Comparison of ENCODE assay signal across 18 cellular contexts in the genomic region with DNA sequence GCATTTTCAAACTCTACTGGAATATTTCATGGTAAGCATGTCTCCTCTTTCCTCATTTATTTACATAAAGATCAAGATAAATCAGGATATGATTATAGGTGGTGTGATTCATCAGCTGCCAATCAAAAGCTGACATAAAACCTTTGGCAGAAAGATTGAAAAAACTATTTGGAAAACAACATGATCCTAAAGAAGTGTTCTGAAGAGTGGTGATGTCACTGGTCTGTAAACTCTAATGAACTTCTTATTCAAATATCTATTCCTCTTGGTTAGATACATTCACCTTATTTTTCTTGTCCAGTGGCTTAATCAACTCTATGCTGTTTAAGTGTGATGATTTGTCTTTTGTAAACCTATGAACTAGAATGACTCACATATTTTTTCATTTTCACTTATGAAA.
DNase-seq lines count a peak whose midpoint lies in the region; ATAC-seq, FAIRE-seq and TF ChIP-seq lines count a peak whose summit lies in the region.
"Had no signal": no experiment of that assay in that cellular context is flagged by ENCODE, and none has a peak within 500 bp of the region (broad histone marks: within the 10 kb centered on the region; RNA-seq: fewer than 3 reads in every experiment).

No MANE protein-coding gene starts in this region.

- CTCF ChIA-PET in HEK293T (lab: Yijun Ruan, JAX), result no interaction called here

- intact Hi-C loops in activated CD4-positive, alpha-beta T cell treated with anti-CD3 and anti-CD28 coated beads, Interleukin-2, amount 10 ng/mL, durations not matched to agents 24 days and 14 days (cut with micrococcal nuclease), result no loop called here

- no peaks in the 10 kb centered on the region for H3K79me2 ChIP-seq in astrocyte (ENCODE audit: insufficient read depth, low read length)

- H3K9me3 Mint-ChIP-seq in astrocyte (ENCODE audit: unreplicated experiment) (peaks cover 3% of the 10 kb centered on the region), neural crest cell (peaks cover 10% of the 10 kb centered on the region)
- H3K9me3 Mint-ChIP-seq in activated CD4-positive, alpha-beta T cell treated with anti-CD3 and anti-CD28 coated beads, Interleukin-2, amount 10 ng/mL, durations not matched to agents 24 days and 14 days, result no peaks in the 10 kb centered on the region
- H3K9me3 Mint-ChIP-seq: CD8-positive, alpha-beta T cell had no signal

- H3K36me3 Mint-ChIP-seq in astrocyte (ENCODE audit: low read depth, unreplicated experiment), result no peaks in the 10 kb centered on the region
- H3K36me3 Mint-ChIP-seq in neural crest cell (ENCODE audit: low read depth), result peaks cover 12% of the 10 kb centered on the region
- no peaks in the 10 kb centered on the region for H3K36me3 Mint-ChIP-seq in activated CD4-positive, alpha-beta T cell treated with anti-CD3 and anti-CD28 coated beads, Interleukin-2, amount 10 ng/mL, durations not matched to agents 24 days and 14 days (ENCODE audit: low read depth)
- H3K36me3 Mint-ChIP-seq: CD8-positive, alpha-beta T cell had no signal

- H3K27me3 Mint-ChIP-seq in astrocyte (ENCODE audit: low read depth, unreplicated experiment) (no peaks in the 10 kb centered on the region), neural crest cell (ENCODE audit: low read depth) (no peaks in the 10 kb centered on the region)
- peaks cover 3% of the 10 kb centered on the region for H3K27me3 Mint-ChIP-seq in activated CD4-positive, alpha-beta T cell treated with anti-CD3 and anti-CD28 coated beads, Interleukin-2, amount 10 ng/mL, durations not matched to agents 24 days and 14 days

- ATAC-seq in HG03457 (IDR thresholded peaks at IDR 0.05; ENCODE audit: unreplicated experiment), result no peak
- no peak for ATAC-seq in GM18858 (IDR thresholded peaks at IDR 0.05; ENCODE audit: unreplicated experiment)
- ATAC-seq: A549; CD8-positive, alpha-beta T cell; GM12878 had no signal

- H4K20me1 ChIP-seq in astrocyte (ENCODE audit: insufficient read depth, low read length), result no peaks in the 10 kb centered on the region

- H3K4me1 Mint-ChIP-seq in astrocyte (ENCODE audit: low read depth, unreplicated experiment), result no peaks in the 10 kb centered on the region
- peaks cover 27% of the 10 kb centered on the region for H3K4me1 Mint-ChIP-seq in neural crest cell
- H3K4me1 Mint-ChIP-seq in activated CD4-positive, alpha-beta T cell treated with anti-CD3 and anti-CD28 coated beads, Interleukin-2, amount 10 ng/mL, durations not matched to agents 24 days and 14 days, result no peaks in the 10 kb centered on the region

- no peaks in the 10 kb centered on the region for H3K27me3 ChIP-seq in astrocyte (ENCODE audit: insufficient read depth, low read length)

- no peak for TF ChIP-seq CTCF in astrocyte (IDR thresholded peaks at IDR 0.05; ENCODE audit: insufficient read depth, low read depth, low read length)
- no peak for TF ChIP-seq CTCF in neural crest cell (conservative IDR thresholded peaks at IDR 0.05)

- H3K27ac Mint-ChIP-seq in astrocyte (ENCODE audit: unreplicated experiment), result no peak overlapping the region
- H3K27ac Mint-ChIP-seq in neural crest cell (ENCODE audit: unreplicated experiment), result peak overlapping the region; percentile 27
- no peak overlapping the region for H3K27ac Mint-ChIP-seq in activated CD4-positive, alpha-beta T cell treated with anti-CD3 and anti-CD28 coated beads, Interleukin-2, amount 10 ng/mL, durations not matched to agents 24 days and 14 days
- H3K27ac Mint-ChIP-seq: CD14-positive monocyte; CD8-positive, alpha-beta T cell; H9 had no signal

- H3K4me3 ChIP-seq in astrocyte (ENCODE audit: insufficient read depth, low read depth, low read length), result no peak overlapping the region
- H3K4me3 ChIP-seq: A549, GM12878 had no signal

- H3K4me1 ChIP-seq in astrocyte (ENCODE audit: insufficient read depth, low read length), result no peaks in the 10 kb centered on the region
- H3K4me1 ChIP-seq: A549 had no signal

- DNase-seq in HEK293T (ENCODE audit: extremely low spot score), result no peak
- DNase-seq in astrocyte (ENCODE audit: low read depth), result no peak
- DNase-seq in epithelial cell of prostate (ENCODE audit: low read depth, low spot score), result peak; percentile 2
- DNase-seq in neural crest cell (ENCODE audit: low read depth, low spot score), result no peak
- DNase-seq in activated CD4-positive, alpha-beta T cell treated with anti-CD3 and anti-CD28 coated beads, Interleukin-2, amount 10 ng/mL, durations not matched to agents 24 days and 14 days, result no peak
- DNase-seq: CD8-positive, alpha-beta T cell; COR-L47; DMS79; GOT3; H9; KBM-7 had no signal

- H2AFZ ChIP-seq in astrocyte (ENCODE audit: low read depth, low read length), result no peak overlapping the region

- H3K9me3 ChIP-seq in astrocyte (ENCODE audit: insufficient read depth, low read depth, low read length), result no peaks in the 10 kb centered on the region
- H3K9me3 ChIP-seq: A549 had no signal

- FAIRE-seq in astrocyte (lab: Jason Lieb, UNC), result peak; percentile 55
- FAIRE-seq: A549, GM12878, GM18507 had no signal

- H3K4me3 Mint-ChIP-seq in astrocyte (ENCODE audit: unreplicated experiment) (no peak overlapping the region), neural crest cell (no peak overlapping the region)
- H3K4me3 Mint-ChIP-seq in activated CD4-positive, alpha-beta T cell treated with anti-CD3 and anti-CD28 coated beads, Interleukin-2, amount 10 ng/mL, durations not matched to agents 24 days and 14 days, result no peak overlapping the region
- H3K4me3 Mint-ChIP-seq: CD14-positive monocyte; CD8-positive, alpha-beta T cell; H9 had no signal

- no peak overlapping the region for H3K9ac ChIP-seq in astrocyte (ENCODE audit: low read length)

- no peaks in the 10 kb centered on the region for H3K36me3 ChIP-seq in astrocyte (ENCODE audit: insufficient read depth, low read length)

- no peak overlapping the region for H3K27ac ChIP-seq in astrocyte (ENCODE audit: low read depth, low read length)
- no peak overlapping the region for H3K27ac ChIP-seq in epithelial cell of prostate
- H3K27ac ChIP-seq: A549, HL-60 had no signal

- POLR2A ChIA-PET in HEK293T (lab: Yijun Ruan, JAX), result no interaction called here

- no peak overlapping the region for H3K4me2 ChIP-seq in astrocyte (ENCODE audit: low read length)
- H3K4me2 ChIP-seq: A549 had no signal

TF ChIP-seq in HEK293T, 16 proteins besides CTCF, POLR2A, EP300 and RAD21:
- TF ChIP-seq, protein P1, sequence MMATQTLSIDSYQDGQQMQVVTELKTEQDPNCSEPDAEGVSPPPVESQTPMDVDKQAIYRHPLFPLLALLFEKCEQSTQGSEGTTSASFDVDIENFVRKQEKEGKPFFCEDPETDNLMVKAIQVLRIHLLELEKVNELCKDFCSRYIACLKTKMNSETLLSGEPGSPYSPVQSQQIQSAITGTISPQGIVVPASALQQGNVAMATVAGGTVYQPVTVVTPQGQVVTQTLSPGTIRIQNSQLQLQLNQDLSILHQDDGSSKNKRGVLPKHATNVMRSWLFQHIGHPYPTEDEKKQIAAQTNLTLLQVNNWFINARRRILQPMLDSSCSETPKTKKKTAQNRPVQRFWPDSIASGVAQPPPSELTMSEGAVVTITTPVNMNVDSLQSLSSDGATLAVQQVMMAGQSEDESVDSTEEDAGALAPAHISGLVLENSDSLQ (IDR thresholded peaks at IDR 0.05), result peak; percentile 63; the same call in 1 of the 2 replicates
- no peak for TF ChIP-seq ARNT (IDR thresholded peaks at IDR 0.05)
- no peak for TF ChIP-seq BHLHE40 (IDR thresholded peaks at IDR 0.05; ENCODE audit: borderline replicate concordance)
- TF ChIP-seq ELF4 (IDR thresholded peaks at IDR 0.05), result no peak
